26 cellular contexts compared by ENCODE assay signal in genomic region chr2:234633581-234634230, GRCh38.
DNase-seq lines count a peak whose midpoint lies in the region; ATAC-seq and TF ChIP-seq lines count a peak whose summit lies in the region.
"Had no signal": no experiment of that assay in that cellular context is flagged by ENCODE, and none has a peak within 500 bp of the region (broad histone marks: within the 10 kb centered on the region; RNA-seq: fewer than 3 reads in every experiment).

No MANE protein-coding gene starts in this region.

- H2BK5ac ChIP-seq in mesenchymal stem cell (ENCODE audit: low read depth, low read length, poor library complexity, severe bottlenecking) = peak overlapping the region; percentile 33

- H2AK5ac ChIP-seq in mesenchymal stem cell (ENCODE audit: low read length, severe bottlenecking) = peak overlapping the region; percentile 99

- no peak overlapping the region for H4K8ac ChIP-seq in mesenchymal stem cell (ENCODE audit: low read length)

- H3K9me2 ChIP-seq in GM23248 (ENCODE audit: insufficient read depth) = no peaks in the 10 kb centered on the region

- BruUV-seq in MCF 10A (replicated peaks; lab: Mats Ljungman, UMichigan) = no TSS peak

- WGBS in mesenchymal stem cell = 93% methylated on average over 7 of the region's 9 CpGs
- 90 to 96% methylated on average over 9 of the region's 9 CpGs for WGBS in GM23248 (ENCODE audit: low coverage in 1 of 2, low lambda C conversion rate in 2 of 2, missing lambda C conversion rate in 2 of 2), 2 experiments

- in situ Hi-C loops in GM23248 (cut with MboI) = no loop called here

- no peak overlapping the region for H2BK15ac ChIP-seq in mesenchymal stem cell (ENCODE audit: low read depth, poor library complexity, severe bottlenecking)

- H3K4me1 ChIP-seq in breast epithelium (peaks cover 0 to 9% of the 10 kb centered on the region in 2 donors), mesenchymal stem cell (ENCODE audit: control insufficient read depth, insufficient read depth, low read depth, low read length) (peaks cover 15% of the 10 kb centered on the region), GM23248 (ENCODE audit: insufficient read depth) (no peaks in the 10 kb centered on the region)
- H3K4me1 ChIP-seq: A549, left ventricle myocardium inferior, Peyer's patch, upper lobe of left lung had no signal

- no peak for ATAC-seq in GM21447 (IDR thresholded peaks at IDR 0.05; ENCODE audit: unreplicated experiment)
- ATAC-seq: A549; activated CD8-positive, alpha-beta T cell treated with anti-CD3 and anti-CD28 coated beads for 36 hours; HCT116; T-cell had no signal

- no peak overlapping the region for H3K4me2 ChIP-seq in mesenchymal stem cell (ENCODE audit: low read length, poor library complexity, severe bottlenecking)
- no peak overlapping the region for H3K4me2 ChIP-seq in GM23248 (ENCODE audit: unreplicated experiment)
- H3K4me2 ChIP-seq: A549 had no signal

- H3K27me3 ChIP-seq in breast epithelium = no peaks in the 10 kb centered on the region
- peaks cover 0 to 11% of the 10 kb centered on the region in 2 experiments for H3K27me3 ChIP-seq in mesenchymal stem cell (ENCODE audit: control insufficient read depth in 1 of 2, insufficient read depth in 1 of 2, low read length in 2 of 2)
- H3K27me3 ChIP-seq in GM23248 (replicated peaks; ENCODE audit: insufficient read depth) = no peaks in the 10 kb centered on the region
- H3K27me3 ChIP-seq: Peyer's patch, SJCRH30, upper lobe of left lung had no signal

- H3K79me2 ChIP-seq in GM23248 (ENCODE audit: insufficient read depth) = no peaks in the 10 kb centered on the region

- peak overlapping the region; percentile 47 to 76 for H3K4ac ChIP-seq in mesenchymal stem cell (ENCODE audit: low read depth in 1 of 2, low read length in 2 of 2)

- H3K9me3 Mint-ChIP-seq in MCF 10A (ENCODE audit: unreplicated experiment) = no peaks in the 10 kb centered on the region
- H3K9me3 Mint-ChIP-seq in activated CD4-positive, alpha-beta T cell treated with anti-CD3 and anti-CD28 coated beads, Interleukin-2, amount 10 ng/mL, durations not matched to agents 7 days and 5 days = no peaks in the 10 kb centered on the region
- H3K9me3 Mint-ChIP-seq: activated CD8-positive, alpha-beta T cell treated with anti-CD3 and anti-CD28 coated beads for 36 hours; T-cell had no signal

- TF ChIP-seq CTCF in breast epithelium (IDR thresholded peaks at IDR 0.05) (no peak), MCF 10A (IDR thresholded peaks at IDR 0.05; ENCODE audit: unreplicated experiment) (no peak), VCaP (conservative IDR thresholded peaks at IDR 0.05) (no peak)

- H3K23ac ChIP-seq in mesenchymal stem cell (ENCODE audit: low read length in 2 of 2) = no peak overlapping the region

- H3F3A ChIP-seq in GM23248 (ENCODE audit: insufficient read depth) = no peaks in the 10 kb centered on the region

- DNase-seq in breast epithelium (ENCODE audit: low spot score in 2 of 2) (no peak), MCF 10A (ENCODE audit: unreplicated experiment) (no peak), mesenchymal stem cell (no peak), GM23248 (no peak)
- no peak for DNase-seq in stimulated activated CD4-positive, alpha-beta T cell treated with anti-CD3 and anti-CD28 coated beads, Interleukin-15, amount 100 ng/mL, for 24 hours
- DNase-seq in activated CD4-positive, alpha-beta T cell treated with anti-CD3 and anti-CD28 coated beads, Interleukin-2, amount 10 ng/mL, durations not matched to agents 7 days and 5 days = no peak
- DNase-seq: activated CD4-positive, CD25-positive, alpha-beta regulatory T cell treated with anti-CD3 and anti-CD28 coated beads, Interleukin-2, amount 50 U/mL, for 72 hours; activated CD8-positive, alpha-beta T cell treated with anti-CD3 and anti-CD28 coated beads for 36 hours; activated naive CD8-positive, alpha-beta T cell treated with anti-CD3 and anti-CD28 coated beads, Interleukin-2, amount 10 ng/mL, durations not matched to agents 7 days and 5 days; erythroblast; foreskin melanocyte; GDM1; left ventricle myocardium inferior; NCI-H1417 treated with DMSO at 0.1 percent for 48 hours; NCI-H510A; nephron progenitor cell; Peyer's patch; T-cell; upper lobe of left lung had no signal

- no peak overlapping the region for H4K91ac ChIP-seq in mesenchymal stem cell (ENCODE audit: low read length)

- H3K27ac Mint-ChIP-seq in MCF 10A (ENCODE audit: low read depth, unreplicated experiment) = no peak overlapping the region
- H3K27ac Mint-ChIP-seq in activated CD4-positive, alpha-beta T cell treated with anti-CD3 and anti-CD28 coated beads, Interleukin-2, amount 10 ng/mL, durations not matched to agents 7 days and 5 days = no peak overlapping the region
- H3K27ac Mint-ChIP-seq: activated CD8-positive, alpha-beta T cell treated with anti-CD3 and anti-CD28 coated beads for 36 hours; activated naive CD8-positive, alpha-beta T cell treated with anti-CD3 and anti-CD28 coated beads, Interleukin-2, amount 10 ng/mL, durations not matched to agents 7 days and 5 days; B cell; IgD-negative memory B cell; nephron progenitor cell; T-cell had no signal

- H3K4me1 Mint-ChIP-seq in MCF 10A (ENCODE audit: insufficient read depth, unreplicated experiment) = no peaks in the 10 kb centered on the region
- H3K4me1 Mint-ChIP-seq in activated CD4-positive, alpha-beta T cell treated with anti-CD3 and anti-CD28 coated beads, Interleukin-2, amount 10 ng/mL, durations not matched to agents 7 days and 5 days = no peaks in the 10 kb centered on the region
- H3K4me1 Mint-ChIP-seq: activated naive CD8-positive, alpha-beta T cell treated with anti-CD3 and anti-CD28 coated beads, Interleukin-2, amount 10 ng/mL, durations not matched to agents 7 days and 5 days; B cell; IgD-negative memory B cell; T-cell had no signal

- peak overlapping the region; percentile 26 to 58 for H3K18ac ChIP-seq in mesenchymal stem cell (ENCODE audit: low read depth in 1 of 2, low read length in 2 of 2)

- POLR2A ChIA-PET in MCF 10A (lab: Yijun Ruan, JAX) = no interaction called here
- POLR2A ChIA-PET in activated CD4-positive, alpha-beta T cell treated with anti-CD3 and anti-CD28 coated beads, Interleukin-2, amount 10 ng/mL, durations not matched to agents 7 days and 5 days (lab: Charles Lee) = no interaction called here

- no peak overlapping the region for H3K4me3 ChIP-seq in breast epithelium
- H3K4me3 ChIP-seq in mesenchymal stem cell (ENCODE audit: insufficient read depth in 1 of 2, low read depth in 1 of 2, low read length in 2 of 2) = no peak overlapping the region
- H3K4me3 ChIP-seq in GM23248 = no peak overlapping the region
- H3K4me3 ChIP-seq: A549, left ventricle myocardium inferior, Peyer's patch, SJCRH30, upper lobe of left lung had no signal

- no peak for TF ChIP-seq POLR2A in breast epithelium (IDR thresholded peaks at IDR 0.05)

- peak overlapping the region in 1 of 2 experiments; percentile 85 for H2BK12ac ChIP-seq in mesenchymal stem cell (ENCODE audit: low read length in 2 of 2)

- H3K79me1 ChIP-seq in mesenchymal stem cell (replicated peaks; ENCODE audit: low read length, poor library complexity, severe bottlenecking) = no peaks in the 10 kb centered on the region

- intact Hi-C loops in breast epithelium (cut with DNase I; ENCODE audit: low total_unique reads) = no loop called here
- intact Hi-C loops in MCF 10A (cut with micrococcal nuclease) = no loop called here

- H3K27ac ChIP-seq in breast epithelium (peak overlapping the region; percentile 70 to 71), VCaP (peak overlapping the region; percentile 94), mesenchymal stem cell (ENCODE audit: low read length, poor library complexity, severe bottlenecking) (peak overlapping the region; percentile 98), GM23248 (no peak overlapping the region)
- H3K27ac ChIP-seq: A549, left ventricle myocardium inferior, SJCRH30, upper lobe of left lung had no signal

- H3K36me3 Mint-ChIP-seq in MCF 10A (ENCODE audit: insufficient read depth, unreplicated experiment) = no peaks in the 10 kb centered on the region
- H3K36me3 Mint-ChIP-seq in activated CD4-positive, alpha-beta T cell treated with anti-CD3 and anti-CD28 coated beads, Interleukin-2, amount 10 ng/mL, durations not matched to agents 7 days and 5 days (ENCODE audit: low read depth) = no peaks in the 10 kb centered on the region
- H3K36me3 Mint-ChIP-seq: activated naive CD8-positive, alpha-beta T cell treated with anti-CD3 and anti-CD28 coated beads, Interleukin-2, amount 10 ng/mL, durations not matched to agents 7 days and 5 days; IgD-negative memory B cell; T-cell had no signal

- no peak overlapping the region for H3K9ac ChIP-seq in mesenchymal stem cell (ENCODE audit: low read length)
- H3K9ac ChIP-seq in GM23248 = no peak overlapping the region

- CTCF ChIA-PET in MCF 10A (lab: Yijun Ruan, JAX) = interaction anchor here (1.6 kb wide), 1 partner anchor 9 kb away, joined by 3 read pairs; no protein-coding TSS in a partner anchor
- CTCF ChIA-PET in activated CD4-positive, alpha-beta T cell treated with anti-CD3 and anti-CD28 coated beads, Interleukin-2, amount 10 ng/mL, durations not matched to agents 7 days and 5 days (lab: Charles Lee) = no interaction called here

- H3K14ac ChIP-seq in mesenchymal stem cell (ENCODE audit: low read length in 2 of 2) = peak overlapping the region in 1 of 2 experiments; percentile 24

- no peaks in the 10 kb centered on the region for H3K27me3 Mint-ChIP-seq in MCF 10A (ENCODE audit: insufficient read depth, unreplicated experiment)
- peaks cover 1% of the 10 kb centered on the region for H3K27me3 Mint-ChIP-seq in activated CD4-positive, alpha-beta T cell treated with anti-CD3 and anti-CD28 coated beads, Interleukin-2, amount 10 ng/mL, durations not matched to agents 7 days and 5 days
- H3K27me3 Mint-ChIP-seq: IgD-negative memory B cell had no signal

- no peak overlapping the region for H3K4me3 Mint-ChIP-seq in MCF 10A (ENCODE audit: unreplicated experiment)
- H3K4me3 Mint-ChIP-seq in activated CD4-positive, alpha-beta T cell treated with anti-CD3 and anti-CD28 coated beads, Interleukin-2, amount 10 ng/mL, durations not matched to agents 7 days and 5 days = no peak overlapping the region
- H3K4me3 Mint-ChIP-seq: activated CD8-positive, alpha-beta T cell treated with anti-CD3 and anti-CD28 coated beads for 36 hours; activated naive CD8-positive, alpha-beta T cell treated with anti-CD3 and anti-CD28 coated beads, Interleukin-2, amount 10 ng/mL, durations not matched to agents 7 days and 5 days; B cell; IgD-negative memory B cell; nephron progenitor cell; T-cell had no signal

- H2AFZ ChIP-seq in mesenchymal stem cell (ENCODE audit: low read depth, low read length) (no peak overlapping the region), GM23248 (no peak overlapping the region)

- H3K36me3 ChIP-seq in breast epithelium (no peaks in the 10 kb centered on the region), mesenchymal stem cell (ENCODE audit: control insufficient read depth in 1 of 2, insufficient read depth in 2 of 2, low read depth in 1 of 2, low read length in 2 of 2) (no peaks in the 10 kb centered on the region), GM23248 (ENCODE audit: low read depth) (no peaks in the 10 kb centered on the region)
- H3K36me3 ChIP-seq: left ventricle myocardium inferior, Peyer's patch, SJCRH30, upper lobe of left lung had no signal

- no peak overlapping the region for H2BK120ac ChIP-seq in mesenchymal stem cell (ENCODE audit: low read depth, low read length)

- no peaks in the 10 kb centered on the region for H3K9me3 ChIP-seq in breast epithelium
- no peaks in the 10 kb centered on the region for H3K9me3 ChIP-seq in mesenchymal stem cell (ENCODE audit: control insufficient read depth, low read length)
- no peaks in the 10 kb centered on the region for H3K9me3 ChIP-seq in GM23248 (ENCODE audit: low read depth)
- H3K9me3 ChIP-seq: A549, left ventricle myocardium inferior, Peyer's patch, SJCRH30, upper lobe of left lung had no signal

- H4K20me1 ChIP-seq in GM23248 (ENCODE audit: insufficient read depth) = no peaks in the 10 kb centered on the region
